23 cellular contexts compared by ENCODE assay signal in genomic region chr5:157756122-157756521, GRCh38.
"Had no signal": no experiment of that assay in that cellular context is flagged by ENCODE, and none has a peak within 500 bp of the region (broad histone marks: within the 10 kb centered on the region; RNA-seq: fewer than 3 reads in every experiment).

No MANE protein-coding gene starts in this region.

- ATAC-seq: stimulated activated memory B cell treated with anti-CD40 and anti-IgM and Interleukin-4, amounts not matched to agents 10 μg/mL and 1 μg/mL and 100 μg/mL, for 72 hours; stimulated activated naive B cell treated with anti-CD40 and anti-IgM and Interleukin-4, amounts not matched to agents 10 μg/mL and 1 μg/mL and 100 μg/mL, for 72 hours; stimulated activated naive CD8-positive, alpha-beta T cell treated with anti-CD3 and anti-CD28 coated beads, Interleukin-15, amount 100 ng/mL, for 72 hours; stimulated activated naive CD8-positive, alpha-beta T cell treated with anti-CD3 and anti-CD28 coated beads, Interleukin-15, Interleukin-2, amounts not matched to agents 100 U/mL and 50 U/mL, for 24 hours; upper lobe of right lung had no signal

- H3K4me3 Mint-ChIP-seq: stimulated activated memory B cell treated with anti-CD40 and anti-IgM and Interleukin-4, amounts not matched to agents 10 μg/mL and 1 μg/mL and 100 μg/mL, for 72 hours; stimulated activated naive B cell treated with anti-CD40 and anti-IgM and Interleukin-4, amounts not matched to agents 10 μg/mL and 1 μg/mL and 100 μg/mL, for 72 hours; stimulated activated naive CD8-positive, alpha-beta T cell treated with anti-CD3 and anti-CD28 coated beads, Interleukin-15, amount 100 ng/mL, for 72 hours; stimulated activated naive CD8-positive, alpha-beta T cell treated with anti-CD3 and anti-CD28 coated beads, Interleukin-15, Interleukin-2, amounts not matched to agents 100 ng/mL and 50 ng/mL, for 24 hours; type B pancreatic cell had no signal

- H3K27ac Mint-ChIP-seq: stimulated activated memory B cell treated with anti-CD40 and anti-IgM and Interleukin-4, amounts not matched to agents 10 μg/mL and 1 μg/mL and 100 μg/mL, for 72 hours; stimulated activated naive B cell treated with anti-CD40 and anti-IgM and Interleukin-4, amounts not matched to agents 10 μg/mL and 1 μg/mL and 100 μg/mL, for 72 hours; stimulated activated naive CD8-positive, alpha-beta T cell treated with anti-CD3 and anti-CD28 coated beads, Interleukin-15, amount 100 ng/mL, for 72 hours; stimulated activated naive CD8-positive, alpha-beta T cell treated with anti-CD3 and anti-CD28 coated beads, Interleukin-15, Interleukin-2, amounts not matched to agents 100 ng/mL and 50 ng/mL, for 24 hours; type B pancreatic cell had no signal

- DNase-seq: stimulated activated CD4-positive, alpha-beta T cell treated with anti-CD3 and anti-CD28 coated beads, Interleukin-2, amount 100 ng/mL, for 48 hours; stimulated activated CD4-positive, alpha-beta T cell treated with anti-CD3 and anti-CD28 coated beads, Interleukin-4, amount 100 ng/mL, for 1 hour; stimulated activated CD4-positive, alpha-beta T cell treated with anti-CD3 and anti-CD28 coated beads, Interleukin-4, amount 100 ng/mL, for 24 hours; stimulated activated CD4-positive, alpha-beta T cell treated with anti-CD3 and anti-CD28 coated beads, Interleukin-4, amount 100 ng/mL, for 4 hours; stimulated activated CD8-positive, alpha-beta memory T cell treated with anti-CD3 and anti-CD28 coated beads, Interleukin-4, amount 100 ng/mL, for 48 hours; stimulated activated naive B cell treated with anti-CD40 and anti-IgM and Interleukin-4, amounts not matched to agents 10 μg/mL and 1 μg/mL and 100 μg/mL, for 72 hours; stimulated activated naive CD4-positive, alpha-beta T cell; stimulated activated naive CD4-positive, alpha-beta T cell treated with Interleukin-2 at 50 U/mL for 16 hours; stimulated activated naive CD8-positive, alpha-beta T cell treated with anti-CD3 and anti-CD28 coated beads, Interleukin-15, amount 100 ng/mL, for 72 hours; stimulated activated naive CD8-positive, alpha-beta T cell treated with anti-CD3 and anti-CD28 coated beads, Interleukin-15, Interleukin-2, amounts not matched to agents 100 U/mL and 50 U/mL, for 24 hours; stomach; substantia nigra; testis; thyroid gland; tibial artery; transverse colon; trophoblast cell; upper lobe of left lung; upper lobe of right lung; uterus had no signal

- H3K4me1 Mint-ChIP-seq: stimulated activated naive CD8-positive, alpha-beta T cell treated with anti-CD3 and anti-CD28 coated beads, Interleukin-15, amount 100 ng/mL, for 72 hours had no signal

- H3K9me3 Mint-ChIP-seq: stimulated activated memory B cell treated with anti-CD40 and anti-IgM and Interleukin-4, amounts not matched to agents 10 μg/mL and 1 μg/mL and 100 μg/mL, for 72 hours; stimulated activated naive B cell treated with anti-CD40 and anti-IgM and Interleukin-4, amounts not matched to agents 10 μg/mL and 1 μg/mL and 100 μg/mL, for 72 hours; stimulated activated naive CD8-positive, alpha-beta T cell treated with anti-CD3 and anti-CD28 coated beads, Interleukin-15, amount 100 ng/mL, for 72 hours; stimulated activated naive CD8-positive, alpha-beta T cell treated with anti-CD3 and anti-CD28 coated beads, Interleukin-15, Interleukin-2, amounts not matched to agents 100 ng/mL and 50 ng/mL, for 24 hours; type B pancreatic cell had no signal
